In the genomic region with DNA sequence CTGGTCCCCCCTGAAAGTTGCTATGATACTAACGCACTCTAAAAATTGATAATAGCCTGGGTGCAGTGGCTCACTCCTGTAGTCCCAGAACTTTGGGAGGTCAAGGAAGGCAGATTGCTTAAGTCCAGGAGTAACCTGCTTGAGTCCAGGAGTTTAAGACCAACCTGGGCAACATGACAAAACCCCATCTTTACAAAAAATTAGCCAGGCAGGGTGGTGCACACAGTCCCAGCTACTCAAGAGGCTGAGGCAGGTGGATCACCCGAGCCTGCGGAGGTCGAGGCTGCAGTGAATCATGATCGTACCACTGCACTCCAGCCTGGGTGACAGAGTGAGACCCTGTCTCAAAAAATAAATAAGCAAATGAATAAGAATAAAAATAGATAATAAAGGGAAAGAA, we compare ENCODE assay signal across 1 cellular context.
A peak's percentile ranks its signal among the peaks of the same experiment; 100 is the strongest.
TF ChIP-seq lines count a peak whose summit lies in the region.

No MANE protein-coding gene starts in this region.

TF ChIP-seq in HepG2, 621 proteins besides CTCF, POLR2A, EP300 and RAD21 (continues in another document):
- TF ChIP-seq KMT2B (CRISPR knock-in tag; IDR thresholded peaks at IDR 0.05) = no peak
- no peak for TF ChIP-seq RBM39 (IDR thresholded peaks at IDR 0.05; ENCODE audit: low read depth, low read length, poor library complexity, severe bottlenecking)
- TF ChIP-seq, protein P1, sequence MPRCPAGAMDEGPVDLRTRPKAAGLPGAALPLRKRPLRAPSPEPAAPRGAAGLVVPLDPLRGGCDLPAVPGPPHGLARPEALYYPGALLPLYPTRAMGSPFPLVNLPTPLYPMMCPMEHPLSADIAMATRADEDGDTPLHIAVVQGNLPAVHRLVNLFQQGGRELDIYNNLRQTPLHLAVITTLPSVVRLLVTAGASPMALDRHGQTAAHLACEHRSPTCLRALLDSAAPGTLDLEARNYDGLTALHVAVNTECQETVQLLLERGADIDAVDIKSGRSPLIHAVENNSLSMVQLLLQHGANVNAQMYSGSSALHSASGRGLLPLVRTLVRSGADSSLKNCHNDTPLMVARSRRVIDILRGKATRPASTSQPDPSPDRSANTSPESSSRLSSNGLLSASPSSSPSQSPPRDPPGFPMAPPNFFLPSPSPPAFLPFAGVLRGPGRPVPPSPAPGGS (CRISPR knock-in tag; IDR thresholded peaks at IDR 0.05) = no peak
- no peak for TF ChIP-seq ZNF430 (CRISPR knock-in tag; IDR thresholded peaks at IDR 0.05)
- TF ChIP-seq, protein P2, sequence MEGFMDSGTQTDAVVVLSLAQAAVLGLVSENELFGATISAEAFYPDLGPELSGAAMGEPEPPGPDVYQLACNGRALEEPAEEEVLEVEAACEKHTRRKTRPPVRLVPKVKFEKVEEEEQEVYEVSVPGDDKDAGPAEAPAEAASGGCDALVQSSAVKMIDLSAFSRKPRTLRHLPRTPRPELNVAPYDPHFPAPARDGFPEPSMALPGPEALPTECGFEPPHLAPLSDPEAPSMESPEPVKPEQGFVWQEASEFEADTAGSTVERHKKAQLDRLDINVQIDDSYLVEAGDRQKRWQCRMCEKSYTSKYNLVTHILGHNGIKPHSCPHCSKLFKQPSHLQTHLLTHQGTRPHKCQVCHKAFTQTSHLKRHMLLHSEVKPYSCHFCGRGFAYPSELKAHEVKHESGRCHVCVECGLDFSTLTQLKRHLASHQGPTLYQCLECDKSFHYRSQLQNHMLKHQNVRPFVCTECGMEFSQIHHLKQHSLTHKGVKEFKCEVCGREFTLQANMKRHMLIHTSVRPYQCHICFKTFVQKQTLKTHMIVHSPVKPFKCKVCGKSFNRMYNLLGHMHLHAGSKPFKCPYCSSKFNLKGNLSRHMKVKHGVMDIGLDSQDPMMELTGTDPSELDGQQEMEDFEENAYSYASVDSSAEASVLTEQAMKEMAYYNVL (CRISPR knock-in tag; IDR thresholded peaks at IDR 0.05; ENCODE audit: borderline replicate concordance) = no peak
- no peak for TF ChIP-seq BCL6 (CRISPR knock-in tag; IDR thresholded peaks at IDR 0.05)
- TF ChIP-seq RAD51 (IDR thresholded peaks at IDR 0.05; ENCODE audit: borderline replicate concordance) = no peak
- TF ChIP-seq ZFX (CRISPR knock-in tag; IDR thresholded peaks at IDR 0.05; ENCODE audit: low read depth) = 0 out of 2 replicates have a peak, but pooled peaks have one; percentile 2
- no peak for TF ChIP-seq ZNF557 (CRISPR knock-in tag; IDR thresholded peaks at IDR 0.05)
- TF ChIP-seq MAF1 (CRISPR knock-in tag; IDR thresholded peaks at IDR 0.05; ENCODE audit: borderline replicate concordance) = no peak
- no peak for TF ChIP-seq NFYC (CRISPR knock-in tag; IDR thresholded peaks at IDR 0.05)
- no peak for TF ChIP-seq ZNF446 (CRISPR knock-in tag; IDR thresholded peaks at IDR 0.05)
- no peak for TF ChIP-seq ZSCAN22 (CRISPR knock-in tag; IDR thresholded peaks at IDR 0.05)
- TF ChIP-seq MTF1 (CRISPR knock-in tag; IDR thresholded peaks at IDR 0.05) = no peak
- TF ChIP-seq ZNF672 (CRISPR knock-in tag; IDR thresholded peaks at IDR 0.05) = no peak
- no peak for TF ChIP-seq SMARCC2 (IDR thresholded peaks at IDR 0.05)
- 0 out of 2 replicates have a peak, but pooled peaks have one; percentile 52 for TF ChIP-seq ZFP82 (CRISPR knock-in tag; IDR thresholded peaks at IDR 0.05; ENCODE audit: borderline replicate concordance)
- no peak for TF ChIP-seq TOPORS (CRISPR knock-in tag; IDR thresholded peaks at IDR 0.05)
- TF ChIP-seq ZNF274 (CRISPR knock-in tag; IDR thresholded peaks at IDR 0.05) = peak; percentile 43; the same call in 1 of the 2 replicates
- no peak for TF ChIP-seq ZBTB20 (CRISPR knock-in tag; IDR thresholded peaks at IDR 0.05; ENCODE audit: borderline replicate concordance, low read depth)
- TF ChIP-seq, protein P3, sequence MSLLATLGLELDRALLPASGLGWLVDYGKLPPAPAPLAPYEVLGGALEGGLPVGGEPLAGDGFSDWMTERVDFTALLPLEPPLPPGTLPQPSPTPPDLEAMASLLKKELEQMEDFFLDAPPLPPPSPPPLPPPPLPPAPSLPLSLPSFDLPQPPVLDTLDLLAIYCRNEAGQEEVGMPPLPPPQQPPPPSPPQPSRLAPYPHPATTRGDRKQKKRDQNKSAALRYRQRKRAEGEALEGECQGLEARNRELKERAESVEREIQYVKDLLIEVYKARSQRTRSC (CRISPR knock-in tag; IDR thresholded peaks at IDR 0.05; ENCODE audit: low read depth) = no peak
- TF ChIP-seq, protein P4, sequence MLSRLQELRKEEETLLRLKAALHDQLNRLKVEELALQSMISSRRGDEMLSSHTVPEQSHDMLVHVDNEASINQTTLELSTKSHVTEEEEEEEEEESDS (CRISPR knock-in tag; IDR thresholded peaks at IDR 0.05; ENCODE audit: borderline replicate concordance) = no peak
- no peak for TF ChIP-seq ZNF12 (CRISPR knock-in tag; IDR thresholded peaks at IDR 0.05)
- TF ChIP-seq, protein P5, sequence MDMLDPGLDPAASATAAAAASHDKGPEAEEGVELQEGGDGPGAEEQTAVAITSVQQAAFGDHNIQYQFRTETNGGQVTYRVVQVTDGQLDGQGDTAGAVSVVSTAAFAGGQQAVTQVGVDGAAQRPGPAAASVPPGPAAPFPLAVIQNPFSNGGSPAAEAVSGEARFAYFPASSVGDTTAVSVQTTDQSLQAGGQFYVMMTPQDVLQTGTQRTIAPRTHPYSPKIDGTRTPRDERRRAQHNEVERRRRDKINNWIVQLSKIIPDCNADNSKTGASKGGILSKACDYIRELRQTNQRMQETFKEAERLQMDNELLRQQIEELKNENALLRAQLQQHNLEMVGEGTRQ (IDR thresholded peaks at IDR 0.05; ENCODE audit: low read depth, low read length) = no peak
- TF ChIP-seq, protein P5 (CRISPR knock-in tag; IDR thresholded peaks at IDR 0.05; ENCODE audit: borderline replicate concordance) = 0 out of 2 replicates have a peak, but pooled peaks have one; percentile 24
- no peak for TF ChIP-seq HCFC1 (IDR thresholded peaks at IDR 0.05; ENCODE audit: low read depth, low read length)
- TF ChIP-seq, protein P6, sequence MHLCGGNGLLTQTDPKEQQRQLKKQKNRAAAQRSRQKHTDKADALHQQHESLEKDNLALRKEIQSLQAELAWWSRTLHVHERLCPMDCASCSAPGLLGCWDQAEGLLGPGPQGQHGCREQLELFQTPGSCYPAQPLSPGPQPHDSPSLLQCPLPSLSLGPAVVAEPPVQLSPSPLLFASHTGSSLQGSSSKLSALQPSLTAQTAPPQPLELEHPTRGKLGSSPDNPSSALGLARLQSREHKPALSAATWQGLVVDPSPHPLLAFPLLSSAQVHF (CRISPR knock-in tag; IDR thresholded peaks at IDR 0.05) = no peak
- no peak for TF ChIP-seq RNF2 (conservative IDR thresholded peaks at IDR 0.05; ENCODE audit: low read depth)
- no peak for TF ChIP-seq SP2 (CRISPR knock-in tag; IDR thresholded peaks at IDR 0.05)
- TF ChIP-seq ELF3 (CRISPR knock-in tag; IDR thresholded peaks at IDR 0.05) = no peak
- TF ChIP-seq ZNF598 (CRISPR knock-in tag; IDR thresholded peaks at IDR 0.05; ENCODE audit: borderline replicate concordance) = peak; percentile 86; the same call in 1 of the 2 replicates
- no peak for TF ChIP-seq ZNF331 (CRISPR knock-in tag; IDR thresholded peaks at IDR 0.05)
- TF ChIP-seq ZNF335 (CRISPR knock-in tag; IDR thresholded peaks at IDR 0.05) = no peak
- no peak for TF ChIP-seq CBX1 (IDR thresholded peaks at IDR 0.05; ENCODE audit: low read depth)
- no peak for TF ChIP-seq HOXA3 (CRISPR knock-in tag; IDR thresholded peaks at IDR 0.05)
- TF ChIP-seq ZNF33A (CRISPR knock-in tag; IDR thresholded peaks at IDR 0.05; ENCODE audit: borderline replicate concordance) = no peak
- TF ChIP-seq, protein P7, sequence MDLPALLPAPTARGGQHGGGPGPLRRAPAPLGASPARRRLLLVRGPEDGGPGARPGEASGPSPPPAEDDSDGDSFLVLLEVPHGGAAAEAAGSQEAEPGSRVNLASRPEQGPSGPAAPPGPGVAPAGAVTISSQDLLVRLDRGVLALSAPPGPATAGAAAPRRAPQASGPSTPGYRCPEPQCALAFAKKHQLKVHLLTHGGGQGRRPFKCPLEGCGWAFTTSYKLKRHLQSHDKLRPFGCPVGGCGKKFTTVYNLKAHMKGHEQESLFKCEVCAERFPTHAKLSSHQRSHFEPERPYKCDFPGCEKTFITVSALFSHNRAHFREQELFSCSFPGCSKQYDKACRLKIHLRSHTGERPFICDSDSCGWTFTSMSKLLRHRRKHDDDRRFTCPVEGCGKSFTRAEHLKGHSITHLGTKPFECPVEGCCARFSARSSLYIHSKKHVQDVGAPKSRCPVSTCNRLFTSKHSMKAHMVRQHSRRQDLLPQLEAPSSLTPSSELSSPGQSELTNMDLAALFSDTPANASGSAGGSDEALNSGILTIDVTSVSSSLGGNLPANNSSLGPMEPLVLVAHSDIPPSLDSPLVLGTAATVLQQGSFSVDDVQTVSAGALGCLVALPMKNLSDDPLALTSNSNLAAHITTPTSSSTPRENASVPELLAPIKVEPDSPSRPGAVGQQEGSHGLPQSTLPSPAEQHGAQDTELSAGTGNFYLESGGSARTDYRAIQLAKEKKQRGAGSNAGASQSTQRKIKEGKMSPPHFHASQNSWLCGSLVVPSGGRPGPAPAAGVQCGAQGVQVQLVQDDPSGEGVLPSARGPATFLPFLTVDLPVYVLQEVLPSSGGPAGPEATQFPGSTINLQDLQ (CRISPR knock-in tag; IDR thresholded peaks at IDR 0.05) = no peak
- 0 out of 2 replicates have a peak, but pooled peaks have one; percentile 16 for TF ChIP-seq ZNF816 (CRISPR knock-in tag; IDR thresholded peaks at IDR 0.05; ENCODE audit: borderline replicate concordance)
- no peak for TF ChIP-seq RBFOX2 (IDR thresholded peaks at IDR 0.05; ENCODE audit: low read depth, low read length)
- no peak for TF ChIP-seq MEIS2 (CRISPR knock-in tag; IDR thresholded peaks at IDR 0.05)
- no peak for TF ChIP-seq FOXM1 (CRISPR knock-in tag; IDR thresholded peaks at IDR 0.05)
- TF ChIP-seq, protein P8, sequence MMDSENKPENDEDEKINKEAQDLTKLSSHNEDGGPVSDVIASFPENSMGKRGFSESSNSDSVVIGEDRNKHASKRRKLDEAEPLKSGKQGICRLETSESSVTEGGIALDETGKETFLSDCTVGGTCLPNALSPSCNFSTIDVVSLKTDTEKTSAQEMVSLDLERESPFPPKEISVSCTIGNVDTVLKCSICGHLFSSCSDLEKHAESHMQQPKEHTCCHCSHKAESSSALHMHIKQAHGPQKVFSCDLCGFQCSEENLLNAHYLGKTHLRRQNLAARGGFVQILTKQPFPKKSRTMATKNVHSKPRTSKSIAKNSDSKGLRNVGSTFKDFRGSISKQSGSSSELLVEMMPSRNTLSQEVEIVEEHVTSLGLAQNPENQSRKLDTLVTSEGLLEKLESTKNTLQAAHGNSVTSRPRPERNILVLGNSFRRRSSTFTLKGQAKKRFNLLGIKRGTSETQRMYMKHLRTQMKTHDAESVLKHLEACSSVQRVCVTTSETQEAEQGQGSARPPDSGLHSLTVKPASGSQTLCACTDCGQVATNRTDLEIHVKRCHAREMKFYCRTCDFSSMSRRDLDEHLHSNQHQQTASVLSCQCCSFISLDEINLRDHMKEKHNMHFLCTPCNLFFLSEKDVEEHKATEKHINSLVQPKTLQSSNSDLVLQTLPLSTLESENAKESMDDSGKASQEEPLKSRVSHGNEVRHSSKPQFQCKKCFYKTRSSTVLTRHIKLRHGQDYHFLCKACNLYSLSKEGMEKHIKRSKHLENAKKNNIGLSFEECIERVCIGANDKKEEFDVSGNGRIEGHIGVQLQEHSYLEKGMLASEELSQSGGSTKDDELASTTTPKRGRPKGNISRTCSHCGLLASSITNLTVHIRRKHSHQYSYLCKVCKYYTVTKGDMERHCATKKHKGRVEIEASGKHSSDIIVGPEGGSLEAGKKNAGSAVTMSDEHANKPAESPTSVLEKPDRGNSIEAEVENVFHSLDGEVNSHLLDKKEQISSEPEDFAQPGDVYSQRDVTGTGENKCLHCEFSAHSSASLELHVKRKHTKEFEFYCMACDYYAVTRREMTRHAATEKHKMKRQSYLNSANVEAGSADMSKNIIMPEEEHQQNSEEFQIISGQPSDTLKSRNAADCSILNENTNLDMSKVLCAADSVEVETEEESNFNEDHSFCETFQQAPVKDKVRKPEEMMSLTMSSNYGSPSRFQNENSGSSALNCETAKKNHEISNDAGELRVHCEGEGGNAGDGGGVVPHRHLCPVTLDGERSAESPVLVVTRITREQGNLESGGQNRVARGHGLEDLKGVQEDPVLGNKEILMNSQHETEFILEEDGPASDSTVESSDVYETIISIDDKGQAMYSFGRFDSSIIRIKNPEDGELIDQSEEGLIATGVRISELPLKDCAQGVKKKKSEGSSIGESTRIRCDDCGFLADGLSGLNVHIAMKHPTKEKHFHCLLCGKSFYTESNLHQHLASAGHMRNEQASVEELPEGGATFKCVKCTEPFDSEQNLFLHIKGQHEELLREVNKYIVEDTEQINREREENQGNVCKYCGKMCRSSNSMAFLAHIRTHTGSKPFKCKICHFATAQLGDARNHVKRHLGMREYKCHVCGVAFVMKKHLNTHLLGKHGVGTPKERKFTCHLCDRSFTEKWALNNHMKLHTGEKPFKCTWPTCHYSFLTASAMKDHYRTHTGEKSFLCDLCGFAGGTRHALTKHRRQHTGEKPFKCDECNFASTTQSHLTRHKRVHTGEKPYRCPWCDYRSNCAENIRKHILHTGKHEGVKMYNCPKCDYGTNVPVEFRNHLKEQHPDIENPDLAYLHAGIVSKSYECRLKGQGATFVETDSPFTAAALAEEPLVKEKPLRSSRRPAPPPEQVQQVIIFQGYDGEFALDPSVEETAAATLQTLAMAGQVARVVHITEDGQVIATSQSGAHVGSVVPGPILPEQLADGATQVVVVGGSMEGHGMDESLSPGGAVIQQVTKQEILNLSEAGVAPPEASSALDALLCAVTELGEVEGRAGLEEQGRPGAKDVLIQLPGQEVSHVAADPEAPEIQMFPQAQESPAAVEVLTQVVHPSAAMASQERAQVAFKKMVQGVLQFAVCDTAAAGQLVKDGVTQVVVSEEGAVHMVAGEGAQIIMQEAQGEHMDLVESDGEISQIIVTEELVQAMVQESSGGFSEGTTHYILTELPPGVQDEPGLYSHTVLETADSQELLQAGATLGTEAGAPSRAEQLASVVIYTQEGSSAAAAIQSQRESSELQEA (CRISPR knock-in tag; IDR thresholded peaks at IDR 0.05; ENCODE audit: not compliant biosample characterization) = no peak
- TF ChIP-seq ZNF747 (CRISPR knock-in tag; IDR thresholded peaks at IDR 0.05; ENCODE audit: borderline replicate concordance) = 0 out of 2 replicates have a peak, but pooled peaks have one; percentile 34
- TF ChIP-seq, protein P9, sequence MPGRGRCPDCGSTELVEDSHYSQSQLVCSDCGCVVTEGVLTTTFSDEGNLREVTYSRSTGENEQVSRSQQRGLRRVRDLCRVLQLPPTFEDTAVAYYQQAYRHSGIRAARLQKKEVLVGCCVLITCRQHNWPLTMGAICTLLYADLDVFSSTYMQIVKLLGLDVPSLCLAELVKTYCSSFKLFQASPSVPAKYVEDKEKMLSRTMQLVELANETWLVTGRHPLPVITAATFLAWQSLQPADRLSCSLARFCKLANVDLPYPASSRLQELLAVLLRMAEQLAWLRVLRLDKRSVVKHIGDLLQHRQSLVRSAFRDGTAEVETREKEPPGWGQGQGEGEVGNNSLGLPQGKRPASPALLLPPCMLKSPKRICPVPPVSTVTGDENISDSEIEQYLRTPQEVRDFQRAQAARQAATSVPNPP (CRISPR knock-in tag; IDR thresholded peaks at IDR 0.05) = no peak
- TF ChIP-seq, protein P10, sequence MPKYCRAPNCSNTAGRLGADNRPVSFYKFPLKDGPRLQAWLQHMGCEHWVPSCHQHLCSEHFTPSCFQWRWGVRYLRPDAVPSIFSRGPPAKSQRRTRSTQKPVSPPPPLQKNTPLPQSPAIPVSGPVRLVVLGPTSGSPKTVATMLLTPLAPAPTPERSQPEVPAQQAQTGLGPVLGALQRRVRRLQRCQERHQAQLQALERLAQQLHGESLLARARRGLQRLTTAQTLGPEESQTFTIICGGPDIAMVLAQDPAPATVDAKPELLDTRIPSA (CRISPR knock-in tag; IDR thresholded peaks at IDR 0.05; ENCODE audit: borderline replicate concordance) = no peak
